ENCODE assay signal across 8 cellular contexts in genomic region chr21:46286668-46286982, GRCh38. TPM values are rescaled to one million over a fixed set of nuclear protein-coding genes. Genes with fewer than 3 reads are reported as not detected.
DNase-seq lines count a peak whose midpoint lies in the region; ATAC-seq and TF ChIP-seq lines count a peak whose summit lies in the region.

No MANE protein-coding gene starts in this region.

- H3K9me3 ChIP-seq in CD4-positive, alpha-beta T cell (ENCODE audit: control insufficient read depth, low read length) = no peaks in the 10 kb centered on the region

- intact Hi-C loops in CD4-positive, alpha-beta T cell (cut with DNase I, micrococcal nuclease) = loop anchor here (1.0 to 10.0 kb wide), 7 partner anchors 36 to 312 kb away; partner anchors contain the start of genes C21orf58 (in 2 of the 2), DIP2A (in 1 of the 2), LSS (in 1 of the 2) and PCNT (in 1 of the 2)

- no peaks in the 10 kb centered on the region for H3K27me3 ChIP-seq in CD4-positive, alpha-beta T cell (ENCODE audit: control insufficient read depth, insufficient read depth, low read length)

- peaks cover 51% of the 10 kb centered on the region for H3K36me3 Mint-ChIP-seq in CD4-positive, alpha-beta T cell (ENCODE audit: low read depth)
- peaks cover 60% of the 10 kb centered on the region for H3K36me3 Mint-ChIP-seq in brain

- H3K4me3 Mint-ChIP-seq in CD4-positive, alpha-beta T cell = peak overlapping the region; percentile 98
- peak overlapping the region; percentile 89 to 99 (median 98) for H3K4me3 Mint-ChIP-seq in brain

- peaks cover 54% of the 10 kb centered on the region for H3K4me1 Mint-ChIP-seq in CD4-positive, alpha-beta T cell (ENCODE audit: low read depth)
- peaks cover 73% of the 10 kb centered on the region for H3K4me1 Mint-ChIP-seq in brain

- ATAC-seq in CD4-positive, alpha-beta T cell (ENCODE audit: poor library complexity) = peak; percentile 35
- peak; percentile 5 for ATAC-seq in HG03565 (IDR thresholded peaks at IDR 0.05; ENCODE audit: unreplicated experiment)

- POLR2A ChIA-PET in CD4-positive, alpha-beta T cell (lab: Charles Lee) = no interaction called here

- H3K27ac ChIP-seq in CD4-positive, alpha-beta T cell (ENCODE audit: low read depth, low read length) = peak overlapping the region; percentile 72

- peak overlapping the region; percentile 86 for H3K27ac Mint-ChIP-seq in CD4-positive, alpha-beta T cell
- H3K27ac Mint-ChIP-seq in brain = peak overlapping the region; percentile 97 to 100 (median 98)

- DNase-seq in CD4-positive, alpha-beta T cell = no peak
- DNase-seq in middle frontal gyrus (ENCODE audit: extremely low spot score, low spot score) (peak; percentile 8), GM13977 (ENCODE audit: low spot score) (no peak), GM19240 (ENCODE audit: insufficient read length, low spot score) (no peak), GM03348 (ENCODE audit: low spot score) (no peak), NCI-H510A (lab: John Stamatoyannopoulos, UW) (no peak)

- in situ Hi-C loops in GM13977 (cut with MboI; ENCODE audit: low pct_unique_long_range_greater_than_20kb, low sequenced_read_pairs, unreplicated experiment) = no loop called here

- CTCF ChIA-PET in CD4-positive, alpha-beta T cell (lab: Charles Lee) = no interaction called here

- H3K27me3 Mint-ChIP-seq in CD4-positive, alpha-beta T cell = no peaks in the 10 kb centered on the region
- H3K27me3 Mint-ChIP-seq in brain = peaks cover 7% of the 10 kb centered on the region

- TF ChIP-seq CTCF in CD4-positive, alpha-beta T cell (IDR thresholded peaks at IDR 0.05) = no peak
- TF ChIP-seq CTCF in brain (conservative IDR thresholded peaks at IDR 0.05) (no peak), GM13977 (IDR thresholded peaks at IDR 0.05; ENCODE audit: extremely low read depth, insufficient read depth, missing control alignments) (no peak)

- no peaks in the 10 kb centered on the region for H3K9me3 Mint-ChIP-seq in CD4-positive, alpha-beta T cell
- H3K9me3 Mint-ChIP-seq in brain = no peaks in the 10 kb centered on the region

RNA-seq across cellular contexts. Expression of gene YBEY, which starts 0.5 kb away (rescaled TPM):
- 10 to 100 TPM; 10.6 to 14.8 TPM for total RNA-seq in CD4-positive, alpha-beta T cell
- 29.1 TPM for polyA plus RNA-seq in brain (ENCODE audit: insufficient read depth, low read depth, low replicate concordance)

RNA-seq across cellular contexts. Expression of gene MCM3AP, which starts 1.2 kb away (rescaled TPM):
- 10 to 100 TPM; 94.3 to 96.5 TPM for total RNA-seq in CD4-positive, alpha-beta T cell
- 48.0 TPM for polyA plus RNA-seq in brain (ENCODE audit: insufficient read depth, low read depth, low replicate concordance)

RNA-seq across cellular contexts. Expression of gene C21orf58, which starts 37.0 kb away (rescaled TPM):
- 1 to 10 TPM; 2.0 to 2.8 TPM for total RNA-seq in CD4-positive, alpha-beta T cell
- polyA plus RNA-seq in brain (ENCODE audit: insufficient read depth, low read depth, low replicate concordance) = 20.2 TPM

RNA-seq across cellular contexts. Expression of gene PCNT, which starts 37.3 kb away (rescaled TPM):
- total RNA-seq in CD4-positive, alpha-beta T cell = 10 to 100 TPM; 54.4 to 55.5 TPM
- 19.1 TPM for polyA plus RNA-seq in brain (ENCODE audit: insufficient read depth, low read depth, low replicate concordance)

RNA-seq across cellular contexts. Expression of gene LSS, which starts 58.1 kb away (rescaled TPM):
- 10 to 100 TPM; 30.4 TPM for total RNA-seq in CD4-positive, alpha-beta T cell
- 47.6 TPM for polyA plus RNA-seq in brain (ENCODE audit: insufficient read depth, low read depth, low replicate concordance)
